Comparison of ENCODE assay signal across 8 cellular contexts in genomic region chr1:3611170-3612019, GRCh38. TPM values are rescaled to one million over a fixed set of nuclear protein-coding genes. Genes with fewer than 3 reads are reported as not detected.
DNase-seq lines count a peak whose midpoint lies in the region; ATAC-seq and TF ChIP-seq lines count a peak whose summit lies in the region.

Gene MEGF6, minus strand, starts transcription at chr1:3611508. Its CDS starts 240 bp downstream, at chr1:3611268.

- H4K20me1 ChIP-seq in BLaER1 (peaks cover 80% of the 10 kb centered on the region), Loucy (ENCODE audit: insufficient read depth, low read length, poor library complexity, severe bottlenecking) (no peaks in the 10 kb centered on the region)

- H3K9me3 ChIP-seq in BLaER1, result no peaks in the 10 kb centered on the region
- H3K9me3 ChIP-seq in Loucy (ENCODE audit: insufficient read depth, low read depth, low read length), result no peaks in the 10 kb centered on the region
- H3K9me3 ChIP-seq in mucosa of descending colon, result no peaks in the 10 kb centered on the region

- peak within 1 kb of the TSS; percentile 63; the same call in 1 of the 2 replicates for H2AFZ ChIP-seq in Loucy (ENCODE audit: low read length)

- H3K79me2 ChIP-seq in Loucy (ENCODE audit: insufficient read depth, low read length), result peaks cover 36% of the 10 kb centered on the region

- H3K9ac ChIP-seq in BLaER1, result peak within 1 kb of the TSS; percentile 82
- peak within 1 kb of the TSS; percentile 66 for H3K9ac ChIP-seq in Loucy (ENCODE audit: low read depth, low read length, poor library complexity, severe bottlenecking)

- peak within 1 kb of the TSS; percentile 88 for H3K27ac ChIP-seq in BLaER1

- H3K4me1 ChIP-seq in BLaER1 (peaks cover 77% of the 10 kb centered on the region), Loucy (ENCODE audit: insufficient read depth, low read length, poor library complexity, severe bottlenecking) (peaks cover 19% of the 10 kb centered on the region), mucosa of descending colon (ENCODE audit: low read depth) (peaks cover 14% of the 10 kb centered on the region)

- H3K36me3 ChIP-seq in BLaER1, result peaks cover 14% of the 10 kb centered on the region
- H3K36me3 ChIP-seq in Loucy (ENCODE audit: insufficient read depth, low read length), result no peaks in the 10 kb centered on the region
- no peaks in the 10 kb centered on the region for H3K36me3 ChIP-seq in mucosa of descending colon (ENCODE audit: low read depth)

- intact Hi-C loops in mucosa of descending colon (cut with DNase I, micrococcal nuclease), result no loop called here

- peak within 1 kb of the TSS; percentile 81 for H3K4me3 ChIP-seq in BLaER1
- peak within 1 kb of the TSS; percentile 72 for H3K4me3 ChIP-seq in Loucy (ENCODE audit: low read length, poor library complexity, severe bottlenecking)
- no peak within 1 kb of the TSS for H3K4me3 ChIP-seq in mucosa of descending colon

- DNase-seq in activated CD4-positive, alpha-beta T cell treated with anti-CD3 and anti-CD28 coated beads, Interleukin-2, amount 50 U/mL, for 1 hour, result peak; percentile 57
- DNase-seq in dermis microvascular lymphatic vessel endothelial cell (ENCODE audit: low read depth in 2 of 2) (peak; percentile 48 to 82), mucosa of descending colon (peak; percentile 71 to 73 (median 71)), NCI-H187 treated with DMSO at 0.1 percent for 48 hours (lab: John Stamatoyannopoulos, UW) (no peak)
- peak; percentile 75 for DNase-seq in stimulated activated CD8-positive, alpha-beta memory T cell treated with anti-CD3 and anti-CD28 coated beads, Interleukin-4, amount 100 ng/mL, for 48 hours

- H3F3A ChIP-seq in Loucy (ENCODE audit: low read depth), result no peaks in the 10 kb centered on the region

- H3K4me2 ChIP-seq in BLaER1 (peak within 1 kb of the TSS; percentile 95), Loucy (ENCODE audit: low read depth, low read length, poor library complexity, severe bottlenecking) (peak within 1 kb of the TSS; percentile 71)

- TF ChIP-seq CTCF in Loucy (conservative IDR thresholded peaks at IDR 0.05; ENCODE audit: low read length) (no peak), mucosa of descending colon (IDR thresholded peaks at IDR 0.05) (no peak)

- ATAC-seq in mucosa of descending colon (peak; percentile 78), HG03135 (IDR thresholded peaks at IDR 0.05; ENCODE audit: unreplicated experiment) (no peak)

- H3K27me3 ChIP-seq in BLaER1 (peaks cover 17% of the 10 kb centered on the region), Loucy (ENCODE audit: insufficient read depth, low read length, poor library complexity, severe bottlenecking) (no peaks in the 10 kb centered on the region)

- H3K9me2 ChIP-seq in Loucy (replicated peaks; ENCODE audit: low read depth, low read length), result no peaks in the 10 kb centered on the region

RNA-seq across cellular contexts. Expression of gene MEGF6, which starts in this region (rescaled TPM):
- total RNA-seq in dermis microvascular lymphatic vessel endothelial cell (69.3 and 239 TPM in 2 replicates), mucosa of descending colon (10 to 100 TPM in 1 of 3 donors, 1 to 10 TPM in 2; 6.2 to 12.2 (median 8.5) TPM)
